Comparison of ENCODE assay signal across 21 cellular contexts in genomic region chr12:40198601-40199000, GRCh38. TPM values are rescaled to one million over a fixed set of nuclear protein-coding genes. Genes with fewer than 3 reads are reported as not detected.
DNase-seq lines count a peak whose midpoint lies in the region; ATAC-seq, FAIRE-seq and TF ChIP-seq lines count a peak whose summit lies in the region.
"Had no signal": no experiment of that assay in that cellular context is flagged by ENCODE, and none has a peak within 500 bp of the region (broad histone marks: within the 10 kb centered on the region; RNA-seq: fewer than 3 reads in every experiment).

No MANE protein-coding gene starts in this region.

- no peaks in the 10 kb centered on the region for H3K36me3 Mint-ChIP-seq in activated CD4-positive, alpha-beta memory T cell treated with anti-CD3 and anti-CD28 coated beads for 36 hours
- H3K36me3 Mint-ChIP-seq: CD8-positive, alpha-beta T cell had no signal

- H3K4me3 ChIP-seq in spleen = no peak overlapping the region
- H3K4me3 ChIP-seq: BLaER1 treated with 17β-estradiol and CSF1 and Interleukin-3, amounts not matched to agents 10 nM and 100 nM; SJSA1 had no signal

- H3K4me1 Mint-ChIP-seq in activated CD4-positive, alpha-beta memory T cell treated with anti-CD3 and anti-CD28 coated beads for 36 hours (ENCODE audit: low read depth) = no peaks in the 10 kb centered on the region

- H3K27ac ChIP-seq in foreskin keratinocyte = no peak overlapping the region
- H3K27ac ChIP-seq in spleen = no peak overlapping the region
- H3K27ac ChIP-seq: BLaER1 treated with 17β-estradiol and CSF1 and Interleukin-3, amounts not matched to agents 10 nM and 100 nM; SJSA1 had no signal

- TF ChIP-seq POLR2A in spleen (IDR thresholded peaks at IDR 0.05) = no peak

- POLR2A ChIA-PET in activated CD4-positive, alpha-beta memory T cell treated with anti-CD3 and anti-CD28 coated beads for 36 hours (lab: Charles Lee) = no interaction called here

- CTCF ChIA-PET in activated CD4-positive, alpha-beta memory T cell treated with anti-CD3 and anti-CD28 coated beads for 36 hours (lab: Charles Lee) = no interaction called here

- peaks cover 1% of the 10 kb centered on the region for H3K27me3 Mint-ChIP-seq in activated CD4-positive, alpha-beta memory T cell treated with anti-CD3 and anti-CD28 coated beads for 36 hours
- H3K27me3 Mint-ChIP-seq: IgD-negative memory B cell, T-helper 17 cell had no signal

- no peak for FAIRE-seq in D721Med (lab: Jason Lieb, UNC)
- FAIRE-seq: H54 had no signal

- no peaks in the 10 kb centered on the region for H3K9me3 ChIP-seq in spleen
- H3K9me3 ChIP-seq: SJSA1 had no signal

- TF ChIP-seq CTCF in foreskin keratinocyte (conservative IDR thresholded peaks at IDR 0.05) (no peak), D721Med (IDR thresholded peaks at IDR 0.05; ENCODE audit: insufficient read depth, missing control alignments) (no peak), spleen (IDR thresholded peaks at IDR 0.05 in 8 of 11, conservative IDR thresholded peaks at IDR 0.05 in 3 of 11) (no peak)

- intact Hi-C loops in activated CD4-positive, alpha-beta memory T cell treated with anti-CD3 and anti-CD28 coated beads for 36 hours (cut with micrococcal nuclease) = no loop called here
- intact Hi-C loops in spleen (cut with DNase I; ENCODE audit: low total_unique reads) = no loop called here

- H3K4me1 ChIP-seq in foreskin keratinocyte (no peaks in the 10 kb centered on the region), spleen (peaks cover 0 to 47% (median 19%) of the 10 kb centered on the region in 6 donors)
- H3K4me1 ChIP-seq: SJSA1 had no signal

- H3K27me3 ChIP-seq in foreskin keratinocyte = no peaks in the 10 kb centered on the region
- no peaks in the 10 kb centered on the region for H3K27me3 ChIP-seq in spleen (replicated peaks in 1 of 7)
- H3K27me3 ChIP-seq: SJSA1 had no signal

- DNase-seq in Daoy (ENCODE audit: low read depth) (peak; percentile 46), HCEC 1CT (peak; percentile 18), RPMI7951 (ENCODE audit: low read depth) (peak; percentile 0), foreskin keratinocyte (no peak), NCI-H2227 treated with DMSO at 0.1 percent for 48 hours (lab: John Stamatoyannopoulos, UW) (no peak), D721Med (ENCODE audit: insufficient read length, low spot score) (no peak), spleen (no peak)
- no peak for DNase-seq in activated CD4-positive, alpha-beta memory T cell treated with anti-CD3 and anti-CD28 coated beads for 36 hours
- DNase-seq: Calu3; CD8-positive, alpha-beta T cell; DMS79; GDM1; NCI-H1417 treated with DMSO at 0.1 percent for 48 hours; NCI-H1930; NCI-H526; T-helper 17 cell had no signal

- H3K4me3 Mint-ChIP-seq in activated CD4-positive, alpha-beta memory T cell treated with anti-CD3 and anti-CD28 coated beads for 36 hours = no peak overlapping the region
- H3K4me3 Mint-ChIP-seq: CD8-positive, alpha-beta T cell; IgD-negative memory B cell; T-helper 17 cell had no signal

- 89 to 97% (median 92%) methylated on average over 4 of the region's 4 CpGs for WGBS in spleen, 5 donors

- peak; percentile 44 for ATAC-seq in foreskin keratinocyte
- ATAC-seq: CD8-positive, alpha-beta T cell; T-helper 17 cell had no signal

- no peaks in the 10 kb centered on the region for H3K36me3 ChIP-seq in spleen
- H3K36me3 ChIP-seq: BLaER1 treated with 17β-estradiol and CSF1 and Interleukin-3, amounts not matched to agents 10 nM and 100 nM; SJSA1 had no signal

- H3K9me3 Mint-ChIP-seq in activated CD4-positive, alpha-beta memory T cell treated with anti-CD3 and anti-CD28 coated beads for 36 hours = no peaks in the 10 kb centered on the region
- H3K9me3 Mint-ChIP-seq: CD8-positive, alpha-beta T cell; IgD-negative memory B cell had no signal

- no peak overlapping the region for H3K27ac Mint-ChIP-seq in activated CD4-positive, alpha-beta memory T cell treated with anti-CD3 and anti-CD28 coated beads for 36 hours
- H3K27ac Mint-ChIP-seq: CD8-positive, alpha-beta T cell; IgD-negative memory B cell; T-helper 17 cell had no signal

RNA-seq across cellular contexts. Expression of gene LRRK2, which starts 26.2 kb away (rescaled TPM):
- 0.92 and 1.5 TPM in 2 replicates for total RNA-seq in Daoy (2014; rRNA removed; shearing (Covaris generic))
- 1.8 and 2.3 TPM in 2 replicates for total RNA-seq in RPMI7951 (2014; rRNA removed; shearing (Covaris generic))
- total RNA-seq in foreskin keratinocyte (0.32 and 0.58 TPM in 2 replicates), spleen (100 to 1,000 TPM in 1 of 7 donors, 10 to 100 TPM in 6; 41.3 to 106 (median 62.2) TPM)
- polyA plus RNA-seq in foreskin keratinocyte (0.01 and 0.12 TPM in 2 replicates), spleen (10 to 100 TPM in 2 of 3 donors, 1 to 10 TPM in 1; 7.7 to 15.1 (median 10.1) TPM)
- total RNA-seq in activated CD4-positive, alpha-beta memory T cell treated with anti-CD3 and anti-CD28 coated beads for 36 hours = under 1 TPM in 1 of 2 experiments, not detected in 1; 0.21 TPM
- total RNA-seq: HT-29 had no signal

Comparison
In these comparisons a context has a peak if more than half of its experiments do, and no peak if none do; other contexts are left out.
1. DNase-seq: peak in Daoy (single experiment), HCEC 1CT (single experiment) and RPMI7951 (single experiment); none in foreskin keratinocyte (0 of 2), NCI-H2227 treated with DMSO at 0.1 percent for 48 hours (single experiment), D721Med (single experiment), activated CD4-positive, alpha-beta memory T cell treated with anti-CD3 and anti-CD28 coated beads for 36 hours (single experiment) and spleen (single experiment).
2. RNA of gene LRRK2, which starts 26.2 kb away (total RNA-seq): 41.3 to 106 TPM in spleen; 1.8 to 2.3 TPM in RPMI7951, 0.92 to 1.5 TPM in Daoy, 0.32 to 0.58 TPM in foreskin keratinocyte and 0.21 TPM in activated CD4-positive, alpha-beta memory T cell treated with anti-CD3 and anti-CD28 coated beads for 36 hours; every median in the first group is over 10 times any median in the second.